In genomic region chr6:27135087-27135657, GRCh38 we compare ENCODE assay signal across 14 cellular contexts.
DNase-seq lines count a peak whose midpoint lies in the region; ATAC-seq and TF ChIP-seq lines count a peak whose summit lies in the region.
"Had no signal": no experiment of that assay in that cellular context is flagged by ENCODE, and none has a peak within 500 bp of the region (broad histone marks: within the 10 kb centered on the region; RNA-seq: fewer than 3 reads in every experiment).

No MANE protein-coding gene starts in this region.

- no peak for TF ChIP-seq CTCF in Panc1 (IDR thresholded peaks at IDR 0.05)

- POLR2A ChIA-PET in Panc1 (lab: Charles Lee) = interaction anchor here (0.6 to 5.2 kb wide), 4 partner anchors 8 to 535 kb away, joined by 3 to 88 read pairs (median 8); a partner anchor contains a TSS

- in situ Hi-C loops in GM23248 (cut with MboI) = loop anchor here (25.0 kb wide), 3 partner anchors 823 to 1098 kb away; a partner anchor contains a TSS
- in situ Hi-C loops in Panc1 (cut with HindIII; ENCODE audit: low pct_unique_long_range_greater_than_20kb, low sequenced_read_pairs) = no loop called here

- H3K27me3 ChIP-seq in GM23248 (replicated peaks; ENCODE audit: insufficient read depth) (no peaks in the 10 kb centered on the region), Panc1 (ENCODE audit: control insufficient read depth, insufficient read depth, low read length) (no peaks in the 10 kb centered on the region), mesendoderm (ENCODE audit: insufficient read depth, low read length, poor library complexity) (no peaks in the 10 kb centered on the region), SJCRH30 (no peaks in the 10 kb centered on the region)
- H3K27me3 ChIP-seq: SJSA1 had no signal

- no peak overlapping the region for H2BK120ac ChIP-seq in mesendoderm (ENCODE audit: low read depth, low read length)

- H3K9me2 ChIP-seq in GM23248 (ENCODE audit: insufficient read depth) = no peaks in the 10 kb centered on the region

- H3K4me3 ChIP-seq in GM23248 (no peak overlapping the region), Panc1 (ENCODE audit: low read depth in 2 of 2, low read length in 2 of 2) (peak overlapping the region in 1 of 2 experiments; percentile 86; a peak in 2 of 4 replicates), mesendoderm (ENCODE audit: low read length) (no peak overlapping the region), SJCRH30 (no peak overlapping the region)
- H3K4me3 ChIP-seq: lung, SJSA1, thoracic aorta had no signal

- H3K36me3 ChIP-seq in GM23248 (ENCODE audit: low read depth) (no peaks in the 10 kb centered on the region), Panc1 (ENCODE audit: control insufficient read depth, insufficient read depth, low read length) (peaks cover 7% of the 10 kb centered on the region), mesendoderm (ENCODE audit: control insufficient read depth, insufficient read depth, low read length) (no peaks in the 10 kb centered on the region), SJCRH30 (no peaks in the 10 kb centered on the region)
- H3K36me3 ChIP-seq: thoracic aorta had no signal

- DNase-seq in SIG-M5 treated with dmso at 0.1 percent for 504 hours (lab: John Stamatoyannopoulos, UW; ENCODE audit: unreplicated experiment) (peak; percentile 74), SIG-M5 (lab: John Stamatoyannopoulos, UW) (no peak), GM23248 (no peak), Panc1 (ENCODE audit: low read depth, low spot score) (no peak), mesendoderm (no peak), SJCRH30 (no peak)
- DNase-seq: activated CD4-positive, CD25-positive, alpha-beta regulatory T cell; COR-L47; NCI-H526 treated with DMSO at 0.1 percent for 48 hours had no signal

- H3K18ac ChIP-seq in mesendoderm (ENCODE audit: low read length) = no peak overlapping the region

- 86 to 88% methylated on average over 3 of the region's 3 CpGs for WGBS in GM23248 (ENCODE audit: low coverage in 1 of 2, low lambda C conversion rate in 2 of 2, missing lambda C conversion rate in 2 of 2), 2 experiments
- WGBS in mesendoderm (ENCODE audit: extremely low coverage, insufficient coverage, low lambda C conversion rate) = no CpG with 5 or more reads among the region's 3 CpGs

- H3F3A ChIP-seq in GM23248 (ENCODE audit: insufficient read depth) = peaks cover 44% of the 10 kb centered on the region

- no peaks in the 10 kb centered on the region for H3K79me1 ChIP-seq in mesendoderm (ENCODE audit: low read length)

- H3K23ac ChIP-seq in mesendoderm (ENCODE audit: low read length) = no peak overlapping the region

- no peak overlapping the region for H3K9ac ChIP-seq in GM23248
- no peak overlapping the region for H3K9ac ChIP-seq in mesendoderm (ENCODE audit: low read length)

- H4K8ac ChIP-seq in mesendoderm (ENCODE audit: low read depth, low read length) = no peak overlapping the region

- intact Hi-C loops in Panc1 (cut with micrococcal nuclease; ENCODE audit: unreplicated experiment) = no loop called here

- H4K20me1 ChIP-seq in GM23248 (ENCODE audit: insufficient read depth) = no peaks in the 10 kb centered on the region

- peak overlapping the region; percentile 71; the same call in 1 of the 2 replicates for H2AFZ ChIP-seq in GM23248

- H3K4me1 ChIP-seq in GM23248 (ENCODE audit: insufficient read depth) (peaks cover 9% of the 10 kb centered on the region; the same call in 1 of the 2 replicates), Panc1 (ENCODE audit: control insufficient read depth, insufficient read depth, low read length) (peaks cover 25% of the 10 kb centered on the region), mesendoderm (ENCODE audit: control insufficient read depth, low read depth, low read length) (no peaks in the 10 kb centered on the region), SJCRH30 (no peaks in the 10 kb centered on the region; the same call in 1 of the 2 replicates)

- H3K9me3 ChIP-seq in GM23248 (ENCODE audit: low read depth) (no peaks in the 10 kb centered on the region), Panc1 (ENCODE audit: control insufficient read depth, insufficient read depth, low read depth, low read length) (no peaks in the 10 kb centered on the region), SJCRH30 (replicated peaks) (no peaks in the 10 kb centered on the region)
- H3K9me3 ChIP-seq: SJSA1, thoracic aorta had no signal

- H3K27ac ChIP-seq in GM23248 (peak overlapping the region; percentile 89; the same call in 1 of the 2 replicates), Panc1 (ENCODE audit: low read length) (peak overlapping the region; percentile 98), mesendoderm (ENCODE audit: low read depth, low read length) (no peak overlapping the region), SJCRH30 (no peak overlapping the region)
- H3K27ac ChIP-seq: SJSA1 had no signal

- no TSS peak for BruUV-seq in Panc1 (replicated peaks; lab: Mats Ljungman, UMichigan)

- peak overlapping the region; percentile 36 for H2BK15ac ChIP-seq in mesendoderm (replicated peaks; ENCODE audit: low read depth)

- no peak overlapping the region for H3K56ac ChIP-seq in mesendoderm (ENCODE audit: low read length)

- H3K4me2 ChIP-seq in GM23248 (ENCODE audit: unreplicated experiment) (peak overlapping the region; percentile 83), mesendoderm (ENCODE audit: low read length) (no peak overlapping the region)

- H2AK5ac ChIP-seq in mesendoderm (ENCODE audit: low read length) = no peak overlapping the region

- H3K79me2 ChIP-seq in GM23248 (ENCODE audit: insufficient read depth) (peaks cover 14% of the 10 kb centered on the region; the same call in 1 of the 2 replicates), mesendoderm (ENCODE audit: control insufficient read depth, insufficient read depth, low read length) (peaks cover 5% of the 10 kb centered on the region)

- CTCF ChIA-PET in Panc1 (lab: Charles Lee) = interaction anchor here (0.7 kb wide), 2 partner anchors 534 to 564 kb away, joined by 4 to 5 read pairs; no protein-coding TSS in a partner anchor

- ATAC-seq in Panc1 (no peak), HG03378 (IDR thresholded peaks at IDR 0.05; ENCODE audit: unreplicated experiment) (no peak), GM18861 (IDR thresholded peaks at IDR 0.05; ENCODE audit: unreplicated experiment) (no peak)

- no peak overlapping the region for H3K4ac ChIP-seq in mesendoderm (ENCODE audit: low read depth, low read length)

- H2BK5ac ChIP-seq in mesendoderm (ENCODE audit: low read length) = no peak overlapping the region

- H4K5ac ChIP-seq in mesendoderm (ENCODE audit: low read length) = no peak overlapping the region

Comparison
In these comparisons a context has a peak if more than half of its experiments do, and no peak if none do; other contexts are left out.
1. H3K27ac ChIP-seq: peak in GM23248 (single experiment) and Panc1 (single experiment); none in mesendoderm (single experiment) and SJCRH30 (single experiment).